12 cellular contexts compared by ENCODE assay signal in the genomic region with DNA sequence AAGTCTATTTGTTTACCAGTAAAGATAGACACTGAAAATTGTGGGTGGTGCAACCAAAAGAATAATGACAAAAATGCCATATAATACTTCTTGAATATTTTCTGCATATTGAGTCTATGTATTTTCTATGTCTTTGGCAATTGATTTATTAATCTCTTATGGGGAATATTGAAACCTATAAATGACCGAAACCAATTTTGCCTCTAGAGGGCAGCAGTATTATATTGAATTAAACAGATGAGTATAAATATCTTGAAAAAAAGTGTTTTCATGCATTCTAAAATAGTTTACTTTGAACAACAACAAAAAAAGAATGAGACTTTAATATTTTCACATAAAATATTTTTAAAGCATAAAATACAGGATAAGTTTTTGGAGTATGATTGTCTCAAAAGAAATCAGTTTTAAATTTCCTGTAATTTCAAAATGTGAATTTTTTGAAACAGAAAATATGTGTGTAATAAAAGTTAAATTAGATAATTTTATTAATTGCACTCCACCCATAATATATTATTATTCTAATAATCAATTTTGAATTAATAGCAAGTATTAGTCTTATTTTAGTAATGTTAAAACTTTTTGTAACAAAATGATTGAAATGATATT. TPM values are rescaled to one million over a fixed set of nuclear protein-coding genes. Genes with fewer than 3 reads are reported as not detected.
DNase-seq lines count a peak whose midpoint lies in the region; ATAC-seq and TF ChIP-seq lines count a peak whose summit lies in the region.
"Had no signal": no experiment of that assay in that cellular context is flagged by ENCODE, and none has a peak within 500 bp of the region (broad histone marks: within the 10 kb centered on the region; RNA-seq: fewer than 3 reads in every experiment).

No MANE protein-coding gene starts in this region.

- DNase-seq in Caco-2 = no peak
- no peak for DNase-seq in IMR-90
- no peak for DNase-seq in mesothelial cell of epicardium (ENCODE audit: low spot score in 2 of 2, unreplicated experiment in 2 of 2)
- DNase-seq in KBM-7 = no peak
- no peak for DNase-seq in midbrain (lab: John Stamatoyannopoulos, UW)
- no peak for DNase-seq in COR-L47 (lab: John Stamatoyannopoulos, UW)
- DNase-seq: cerebellar nuclear complex; naive B cell; stimulated activated naive CD8-positive, alpha-beta T cell treated with anti-CD3 and anti-CD28 coated beads, Interleukin-15, Interleukin-2, amounts not matched to agents 100 U/mL and 50 U/mL, for 24 hours had no signal

- peak; percentile 46 to 64 for TF ChIP-seq CTCF in Caco-2 (IDR thresholded peaks at IDR 0.05; ENCODE audit: insufficient read depth in 1 of 2, low read depth in 1 of 2, low read length in 1 of 2, severe bottlenecking in 1 of 2, unreplicated experiment in 1 of 2)
- TF ChIP-seq CTCF in IMR-90 (conservative IDR thresholded peaks at IDR 0.05; ENCODE audit: low read depth, low read length) = peak; percentile 48
- TF ChIP-seq CTCF in brain (conservative IDR thresholded peaks at IDR 0.05) = peak; percentile 52 to 77
- peak; percentile 71 for TF ChIP-seq CTCF in mesothelial cell of epicardium (IDR thresholded peaks at IDR 0.05; ENCODE audit: unreplicated experiment)

- H2BK15ac ChIP-seq in IMR-90 (ENCODE audit: low read depth, low read length) = no peak overlapping the region

- H3K4ac ChIP-seq in IMR-90 (ENCODE audit: low read depth, low read length) = no peak overlapping the region

- 0 out of 2 replicates have a peak, but pooled peaks have one; percentile 19 for TF ChIP-seq RAD21 in IMR-90 (IDR thresholded peaks at IDR 0.05; ENCODE audit: low read length)

- H4K91ac ChIP-seq in IMR-90 (ENCODE audit: insufficient read depth, low read depth, low read length) = no peak overlapping the region

- no peak overlapping the region for H4K8ac ChIP-seq in IMR-90 (ENCODE audit: low read depth in 2 of 2, low read length in 2 of 2)

- H2BK20ac ChIP-seq in IMR-90 (ENCODE audit: low read depth, low read length) = no peak overlapping the region

- POLR2A ChIA-PET in Caco-2 (lab: Charles Lee) = no interaction called here
- POLR2A ChIA-PET in IMR-90 (lab: Charles Lee; ENCODE audit: unreplicated experiment) = no interaction called here

- H2AFZ ChIP-seq in IMR-90 (replicated peaks; ENCODE audit: low read length, poor library complexity) = no peak overlapping the region

- H2AK5ac ChIP-seq in IMR-90 (ENCODE audit: low read depth, low read length) = no peak overlapping the region

- H3K9me3 ChIP-seq in Caco-2 = no peaks in the 10 kb centered on the region
- peaks cover 3% of the 10 kb centered on the region; the same call in 1 of the 2 replicates for H3K9me3 ChIP-seq in IMR-90 (ENCODE audit: control insufficient read depth, insufficient read depth, low read length)

- no peaks in the 10 kb centered on the region; the same call in 1 of the 2 replicates for H3K9me1 ChIP-seq in IMR-90 (ENCODE audit: insufficient read depth, low read length)

- no peak overlapping the region for H3K18ac ChIP-seq in IMR-90 (ENCODE audit: low read depth, low read length)

- H3K4me3 Mint-ChIP-seq in Caco-2 (ENCODE audit: unreplicated experiment) (no peak overlapping the region), brain (no peak overlapping the region), mesothelial cell of epicardium (no peak overlapping the region)
- H3K4me3 Mint-ChIP-seq: naive B cell; T-helper 2 cell treated with Interferon-gamma antibody and Interleukin-4, amounts not matched to agents 5 μg/mL and 100 μg/mL, for 36 hours had no signal

- dilution Hi-C loops in IMR-90 (cut with HindIII; ENCODE audit: low sequenced_read_pairs, unreplicated experiment) = no loop called here

- H3K27ac Mint-ChIP-seq in Caco-2 (ENCODE audit: unreplicated experiment) = no peak overlapping the region
- H3K27ac Mint-ChIP-seq in brain = no peak overlapping the region
- H3K27ac Mint-ChIP-seq in mesothelial cell of epicardium = no peak overlapping the region
- H3K27ac Mint-ChIP-seq: naive B cell; T-helper 2 cell treated with Interferon-gamma antibody and Interleukin-4, amounts not matched to agents 5 μg/mL and 100 μg/mL, for 36 hours had no signal

- H4K5ac ChIP-seq in IMR-90 (ENCODE audit: low read depth, low read length) = no peak overlapping the region

- H3K4me1 Mint-ChIP-seq in Caco-2 (ENCODE audit: low read depth, unreplicated experiment) (peaks cover 12% of the 10 kb centered on the region), brain (peaks cover 11% of the 10 kb centered on the region), mesothelial cell of epicardium (peaks cover 21% of the 10 kb centered on the region)
- H3K4me1 Mint-ChIP-seq: naive B cell had no signal

- BruUV-seq in Caco-2 (replicated peaks; lab: Mats Ljungman, UMichigan) (no TSS peak), IMR-90 (replicated peaks; lab: Mats Ljungman, UMichigan) (no TSS peak)

- TF ChIP-seq POLR2A in IMR-90 (IDR thresholded peaks at IDR 0.05; ENCODE audit: low read depth, low read length) = no peak

- H3K4me3 ChIP-seq in Caco-2 (ENCODE audit: low read depth, low read length) (no peak overlapping the region), IMR-90 (ENCODE audit: insufficient read depth, low read depth, low read length) (no peak overlapping the region)

- peaks cover 10 to 12% of the 10 kb centered on the region in 2 experiments for H3K79me1 ChIP-seq in IMR-90 (ENCODE audit: low read depth in 1 of 2, low read length in 2 of 2)

- no peak for ATAC-seq in IMR-90 (ENCODE audit: low read depth)
- ATAC-seq in HG03039 (IDR thresholded peaks at IDR 0.05; ENCODE audit: unreplicated experiment) = no peak
- ATAC-seq: stimulated activated naive CD8-positive, alpha-beta T cell treated with anti-CD3 and anti-CD28 coated beads, Interleukin-15, Interleukin-2, amounts not matched to agents 100 U/mL and 50 U/mL, for 24 hours had no signal

- H3K36me3 Mint-ChIP-seq in Caco-2 (ENCODE audit: insufficient read depth, unreplicated experiment) (no peaks in the 10 kb centered on the region), brain (peaks cover 13% of the 10 kb centered on the region), mesothelial cell of epicardium (peaks cover 29% of the 10 kb centered on the region)
- H3K36me3 Mint-ChIP-seq: naive B cell had no signal

- no peak overlapping the region for H3K27ac ChIP-seq in IMR-90 (ENCODE audit: insufficient read depth, low read length)

- no peaks in the 10 kb centered on the region for H4K20me1 ChIP-seq in IMR-90 (ENCODE audit: insufficient read depth, low read length)

- no peaks in the 10 kb centered on the region for H3K36me3 ChIP-seq in Caco-2 (ENCODE audit: control insufficient read depth, insufficient read depth, low read length)
- peaks cover 22% of the 10 kb centered on the region for H3K36me3 ChIP-seq in IMR-90 (ENCODE audit: control insufficient read depth, insufficient read depth, low read length)

- no CpG with 5 or more reads among the region's 1 CpG for WGBS in IMR-90 (ENCODE audit: extremely low coverage in 2 of 2, insufficient read length in 1 of 2), 2 experiments

- H3K23ac ChIP-seq in IMR-90 (ENCODE audit: low read depth, low read length) = no peak overlapping the region

- H3K9ac ChIP-seq in IMR-90 (ENCODE audit: low read depth, low read length) = no peak overlapping the region

- no peak overlapping the region for H2AK9ac ChIP-seq in IMR-90 (replicated peaks; ENCODE audit: low read depth, low read length, poor library complexity)

- no peak overlapping the region for H3K56ac ChIP-seq in IMR-90 (ENCODE audit: extremely low read depth, insufficient read depth, low read length)

- CTCF ChIA-PET in Caco-2 (lab: Charles Lee) (interaction anchor here (0.6 to 1.0 kb wide), 2 partner anchors 524 to 871 kb away, joined by 3 read pairs; no protein-coding TSS in a partner anchor), IMR-90 (lab: Yijun Ruan, JAX) (no interaction called here)

- H3K27me3 ChIP-seq in Caco-2 (replicated peaks; ENCODE audit: control insufficient read depth, insufficient read depth, low read length) (no peaks in the 10 kb centered on the region), IMR-90 (ENCODE audit: control insufficient read depth, insufficient read depth, low read length) (no peaks in the 10 kb centered on the region)

- H3K4me2 ChIP-seq in IMR-90 (ENCODE audit: low read depth, low read length) = no peak overlapping the region

- H3K4me1 ChIP-seq in Caco-2 (no peaks in the 10 kb centered on the region), IMR-90 (ENCODE audit: control insufficient read depth, insufficient read depth, low read length) (peaks cover 9% of the 10 kb centered on the region)

- H3K14ac ChIP-seq in IMR-90 (replicated peaks; ENCODE audit: low read depth, low read length) = no peak overlapping the region

- no peaks in the 10 kb centered on the region for H3K27me3 Mint-ChIP-seq in Caco-2 (ENCODE audit: insufficient read depth, unreplicated experiment)
- H3K27me3 Mint-ChIP-seq in brain = no peaks in the 10 kb centered on the region
- H3K27me3 Mint-ChIP-seq in mesothelial cell of epicardium (ENCODE audit: low read depth) = no peaks in the 10 kb centered on the region
- H3K27me3 Mint-ChIP-seq: naive B cell had no signal

- intact Hi-C loops in Caco-2 (cut with micrococcal nuclease; ENCODE audit: unreplicated experiment) (no loop called here), IMR-90 (cut with micrococcal nuclease) (no loop called here)

- in situ Hi-C loops in IMR-90 (cut with MboI; ENCODE audit: low sequenced_read_pairs) (no loop called here), KBM-7 (cut with MboI; ENCODE audit: low pct_unique_long_range_greater_than_20kb, low sequenced_read_pairs) (no loop called here)

- H3K9me3 Mint-ChIP-seq in Caco-2 (ENCODE audit: unreplicated experiment) = peaks cover 12% of the 10 kb centered on the region
- H3K9me3 Mint-ChIP-seq in brain = peaks cover 6 to 19% (median 16%) of the 10 kb centered on the region in 5 experiments
- peaks cover 16% of the 10 kb centered on the region for H3K9me3 Mint-ChIP-seq in mesothelial cell of epicardium
- H3K9me3 Mint-ChIP-seq: T-helper 2 cell treated with Interferon-gamma antibody and Interleukin-4, amounts not matched to agents 5 μg/mL and 100 μg/mL, for 36 hours had no signal

- H2BK5ac ChIP-seq in IMR-90 (ENCODE audit: low read depth, low read length, poor library complexity, severe bottlenecking) = no peak overlapping the region

- H2BK120ac ChIP-seq in IMR-90 (ENCODE audit: low read depth, low read length) = no peak overlapping the region

RNA-seq across cellular contexts. Expression of gene CALCRL, which starts 49.9 kb away (rescaled TPM):
- total RNA-seq in Caco-2 (2022) = 0.42 TPM in 1 of 2 replicates, not detected in the other
- total RNA-seq in IMR-90 (2012; rRNA removed) = 2.5 and 3.0 TPM in 2 replicates
- polyA plus RNA-seq in IMR-90 (2012; rRNA removed) = 0.65 and 0.66 TPM in 2 replicates
- polyA plus RNA-seq in IMR-90 (2012; cell fraction: cytosol; rRNA removed) = 0.25 and 0.27 TPM in 2 replicates
- polyA plus RNA-seq in IMR-90 (2012; cell fraction: nucleus; rRNA removed; ENCODE audit: low replicate concordance) = 0.12 and 0.66 TPM in 2 replicates
- polyA plus RNA-seq in brain (ENCODE audit: insufficient read depth, low read depth, low replicate concordance) = 2.3 TPM
- total RNA-seq in mesothelial cell of epicardium = 3.1 to 4.5 TPM (median 3.3 TPM) in 3 replicates

RNA-seq across cellular contexts. Expression of gene TFPI, which starts 56.3 kb away (rescaled TPM):
- total RNA-seq in Caco-2 (2022) = 31.0 and 40.2 TPM in 2 replicates
- 83.0 and 93.9 TPM in 2 replicates for total RNA-seq in IMR-90 (2012; rRNA removed)
- 25.6 and 33.9 TPM in 2 replicates for polyA plus RNA-seq in IMR-90 (2012; rRNA removed)
- polyA plus RNA-seq in IMR-90 (2012; cell fraction: cytosol; rRNA removed) = 5.4 and 6.5 TPM in 2 replicates
- polyA plus RNA-seq in IMR-90 (2012; cell fraction: nucleus; rRNA removed; ENCODE audit: low replicate concordance) = 2.1 and 22.1 TPM in 2 replicates
- polyA plus RNA-seq in brain (ENCODE audit: insufficient read depth, low read depth, low replicate concordance) = 2.3 TPM
- 80.0 to 89.7 TPM (median 87.9 TPM) in 3 replicates for total RNA-seq in mesothelial cell of epicardium
